In the genomic region with DNA sequence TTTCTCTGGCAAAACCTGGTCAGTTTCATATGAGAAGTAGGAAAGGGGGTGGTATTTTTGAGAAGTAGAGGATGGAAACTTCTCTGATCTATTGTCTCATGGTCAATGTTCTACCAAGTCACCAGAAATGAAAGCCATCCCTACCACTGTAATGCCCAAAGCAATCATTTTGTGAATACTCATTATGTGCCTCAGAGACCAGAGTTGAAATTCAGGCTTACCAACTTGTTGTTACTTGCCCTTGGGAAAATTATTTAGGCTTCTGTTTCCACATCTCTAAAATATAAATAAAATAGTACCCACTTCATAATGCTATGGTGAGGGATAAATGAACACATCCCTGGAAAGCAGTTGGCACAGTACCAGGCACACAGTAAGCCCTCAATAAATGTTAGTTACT, we compare ENCODE assay signal across 19 cellular contexts.
A peak's percentile ranks its signal among the peaks of the same experiment; 100 is the strongest.
DNase-seq lines count a peak whose midpoint lies in the region; ATAC-seq and TF ChIP-seq lines count a peak whose summit lies in the region.
"Had no signal": no experiment of that assay in that cellular context is flagged by ENCODE, and none has a peak within 500 bp of the region (broad histone marks: within the 10 kb centered on the region; RNA-seq: fewer than 3 reads in every experiment).

No MANE protein-coding gene starts in this region.

- POLR2A ChIA-PET in IMR-90 (lab: Charles Lee; ENCODE audit: unreplicated experiment): no interaction called here
- POLR2A ChIA-PET in CD8-positive, alpha-beta T cell (lab: Charles Lee): no interaction called here

- H2BK5ac ChIP-seq in IMR-90 (ENCODE audit: low read depth, low read length, poor library complexity, severe bottlenecking): no peak overlapping the region

- in situ Hi-C loops in IMR-90 (cut with MboI; ENCODE audit: low sequenced_read_pairs): no loop called here

- CTCF ChIA-PET in IMR-90 (lab: Yijun Ruan, JAX): no interaction called here
- CTCF ChIA-PET in CD8-positive, alpha-beta T cell (lab: Charles Lee): no interaction called here

- no peak overlapping the region for H2AK9ac ChIP-seq in IMR-90 (replicated peaks; ENCODE audit: low read depth, low read length, poor library complexity)

- no peaks in the 10 kb centered on the region for H3K4me1 Mint-ChIP-seq in CD8-positive, alpha-beta T cell (ENCODE audit: low read depth)
- H3K4me1 Mint-ChIP-seq: IgD-negative memory B cell had no signal

- peaks cover 5% of the 10 kb centered on the region for H3K9me1 ChIP-seq in IMR-90 (ENCODE audit: insufficient read depth, low read length)

- H3K4me3 Mint-ChIP-seq in CD8-positive, alpha-beta T cell: no peak overlapping the region
- H3K4me3 Mint-ChIP-seq: IgD-negative memory B cell had no signal

- peak overlapping the region; percentile 75 for H3K18ac ChIP-seq in IMR-90 (ENCODE audit: low read depth, low read length)

- BruUV-seq in IMR-90 (replicated peaks; lab: Mats Ljungman, UMichigan): no TSS peak

- no peak overlapping the region for H3K56ac ChIP-seq in IMR-90 (ENCODE audit: extremely low read depth, insufficient read depth, low read length)

- H4K5ac ChIP-seq in IMR-90 (ENCODE audit: low read depth, low read length): no peak overlapping the region

- H3K27ac ChIP-seq in IMR-90 (ENCODE audit: insufficient read depth, low read length): no peak overlapping the region
- H3K27ac ChIP-seq in RWPE2 (ENCODE audit: poor library complexity, severe bottlenecking): no peak overlapping the region
- no peak overlapping the region for H3K27ac ChIP-seq in CD8-positive, alpha-beta T cell (ENCODE audit: low read depth, low read length)
- H3K27ac ChIP-seq: KMS-11 had no signal

- peak overlapping the region; percentile 3; the same call in 1 of the 2 replicates for H2BK20ac ChIP-seq in IMR-90 (ENCODE audit: low read depth, low read length)

- TF ChIP-seq POLR2A in IMR-90 (IDR thresholded peaks at IDR 0.05; ENCODE audit: low read depth, low read length): no peak

- H4K8ac ChIP-seq in IMR-90 (ENCODE audit: low read depth in 2 of 2, low read length in 2 of 2): no peak overlapping the region

- H3K36me3 Mint-ChIP-seq in CD8-positive, alpha-beta T cell: no peaks in the 10 kb centered on the region
- H3K36me3 Mint-ChIP-seq: IgD-negative memory B cell had no signal

- H3K27me3 ChIP-seq in IMR-90 (ENCODE audit: control insufficient read depth, insufficient read depth, low read length) (no peaks in the 10 kb centered on the region), RWPE2 (ENCODE audit: insufficient read depth, poor library complexity, severe bottlenecking) (no peaks in the 10 kb centered on the region)
- no peaks in the 10 kb centered on the region for H3K27me3 ChIP-seq in CD8-positive, alpha-beta T cell (ENCODE audit: insufficient read depth, low read length)

- H3K9me3 Mint-ChIP-seq in CD8-positive, alpha-beta T cell: peaks cover 3% of the 10 kb centered on the region

- no peaks in the 10 kb centered on the region for H3K79me1 ChIP-seq in IMR-90 (ENCODE audit: low read depth in 1 of 2, low read length in 2 of 2)

- peaks cover 8% of the 10 kb centered on the region for H3K4me1 ChIP-seq in IMR-90 (ENCODE audit: control insufficient read depth, insufficient read depth, low read length)
- H3K4me1 ChIP-seq in RWPE2 (ENCODE audit: insufficient read depth, poor library complexity, severe bottlenecking): peaks cover 23% of the 10 kb centered on the region
- H3K4me1 ChIP-seq in CD8-positive, alpha-beta T cell (ENCODE audit: insufficient read depth, low read length): no peaks in the 10 kb centered on the region

- TF ChIP-seq CTCF in IMR-90 (conservative IDR thresholded peaks at IDR 0.05; ENCODE audit: low read depth, low read length) (no peak), RWPE2 (IDR thresholded peaks at IDR 0.05; ENCODE audit: poor library complexity, severe bottlenecking) (no peak)
- TF ChIP-seq CTCF in CD8-positive, alpha-beta T cell (IDR thresholded peaks at IDR 0.05): no peak

- no peaks in the 10 kb centered on the region for H4K20me1 ChIP-seq in IMR-90 (ENCODE audit: insufficient read depth, low read length)

- no peak overlapping the region for H3K9ac ChIP-seq in IMR-90 (ENCODE audit: low read depth, low read length)
- H3K9ac ChIP-seq: KMS-11 had no signal

- peaks cover 5% of the 10 kb centered on the region for H3K9me3 ChIP-seq in IMR-90 (ENCODE audit: control insufficient read depth, insufficient read depth, low read length)
- no peaks in the 10 kb centered on the region for H3K9me3 ChIP-seq in RWPE2 (ENCODE audit: severe bottlenecking)
- no peaks in the 10 kb centered on the region for H3K9me3 ChIP-seq in CD8-positive, alpha-beta T cell (ENCODE audit: low read length)

- H3K14ac ChIP-seq in IMR-90 (replicated peaks; ENCODE audit: low read depth, low read length): no peak overlapping the region; the same call in 1 of the 2 replicates

- no peak overlapping the region for H3K4me3 ChIP-seq in IMR-90 (ENCODE audit: insufficient read depth, low read depth, low read length)
- no peak overlapping the region for H3K4me3 ChIP-seq in RWPE2 (ENCODE audit: severe bottlenecking)
- no peak overlapping the region for H3K4me3 ChIP-seq in CD8-positive, alpha-beta T cell (ENCODE audit: low read depth, low read length)

- H3K4me2 ChIP-seq in IMR-90 (ENCODE audit: low read depth, low read length): no peak overlapping the region
- H3K4me2 ChIP-seq: KMS-11 had no signal

- peak overlapping the region; percentile 64 for H2BK120ac ChIP-seq in IMR-90 (ENCODE audit: low read depth, low read length)

- no peak overlapping the region for H3K27ac Mint-ChIP-seq in CD8-positive, alpha-beta T cell
- H3K27ac Mint-ChIP-seq: IgD-negative memory B cell had no signal

- no peak overlapping the region for H3K23ac ChIP-seq in IMR-90 (ENCODE audit: low read depth, low read length)

- no peak overlapping the region; the same call in 1 of the 2 replicates for H3K4ac ChIP-seq in IMR-90 (ENCODE audit: low read depth, low read length)

- H3K27me3 Mint-ChIP-seq in CD8-positive, alpha-beta T cell (ENCODE audit: low read depth): peaks cover 2% of the 10 kb centered on the region

- H4K91ac ChIP-seq in IMR-90 (ENCODE audit: insufficient read depth, low read depth, low read length): peak overlapping the region; percentile 4; the same call in 1 of the 2 replicates

- intact Hi-C loops in IMR-90 (cut with micrococcal nuclease) (loop anchor here (5.0 kb wide), 1 partner anchor 725 kb away; a partner anchor contains a TSS), cardiac septum (cut with DNase I) (no loop called here)
- intact Hi-C loops in CD8-positive, alpha-beta T cell (cut with DNase I, micrococcal nuclease): no loop called here

- no peak for TF ChIP-seq RAD21 in IMR-90 (IDR thresholded peaks at IDR 0.05; ENCODE audit: low read length)

- DNase-seq in NCI-H1436 treated with DMSO at 0.1 percent for 48 hours (lab: John Stamatoyannopoulos, UW) (peak; percentile 37), NCI-H1436 (lab: John Stamatoyannopoulos, UW) (no peak), IMR-90 (no peak), RWPE2 (ENCODE audit: low spot score) (no peak), cardiac septum (ENCODE audit: low spot score) (no peak)
- DNase-seq in CD8-positive, alpha-beta T cell: no peak
- DNase-seq: 8988T, ACHN, EL, GDM1, HCEC 1CT, MM.1S, NCI-H1417 treated with DMSO at 0.1 percent for 48 hours, NCI-H2107, NCI-H524 had no signal

- ATAC-seq in IMR-90 (ENCODE audit: low read depth): no peak
- ATAC-seq in RWPE2 (ENCODE audit: low read depth): peak; percentile 36; the same call in 2 of the 3 replicates
- no peak for ATAC-seq in CD8-positive, alpha-beta T cell
- ATAC-seq in GM19397 (IDR thresholded peaks at IDR 0.05; ENCODE audit: unreplicated experiment): no peak
- ATAC-seq: SK-N-SH treated with all-trans-retinoic acid at 6 μM for 48 hours had no signal

- dilution Hi-C loops in IMR-90 (cut with HindIII; ENCODE audit: low sequenced_read_pairs, unreplicated experiment): no loop called here

- no peak overlapping the region for H2AFZ ChIP-seq in IMR-90 (replicated peaks; ENCODE audit: low read length, poor library complexity)

- H2BK15ac ChIP-seq in IMR-90 (ENCODE audit: low read depth, low read length): peak overlapping the region; percentile 11; the same call in 1 of the 3 replicates

- no peak overlapping the region for H2AK5ac ChIP-seq in IMR-90 (ENCODE audit: low read depth, low read length)

- H3K36me3 ChIP-seq in IMR-90 (ENCODE audit: control insufficient read depth, insufficient read depth, low read length): no peaks in the 10 kb centered on the region
- no peaks in the 10 kb centered on the region for H3K36me3 ChIP-seq in RWPE2 (ENCODE audit: low read depth)
- H3K36me3 ChIP-seq in CD8-positive, alpha-beta T cell (ENCODE audit: insufficient read depth, low read length): no peaks in the 10 kb centered on the region

TF ChIP-seq in IMR-90, 13 proteins besides CTCF, POLR2A, EP300 and RAD21:
- TF ChIP-seq MXI1 (IDR thresholded peaks at IDR 0.05; ENCODE audit: borderline replicate concordance, low read depth, low read length): no peak
